Comparison of ENCODE assay signal across 1 cellular context in the genomic region with DNA sequence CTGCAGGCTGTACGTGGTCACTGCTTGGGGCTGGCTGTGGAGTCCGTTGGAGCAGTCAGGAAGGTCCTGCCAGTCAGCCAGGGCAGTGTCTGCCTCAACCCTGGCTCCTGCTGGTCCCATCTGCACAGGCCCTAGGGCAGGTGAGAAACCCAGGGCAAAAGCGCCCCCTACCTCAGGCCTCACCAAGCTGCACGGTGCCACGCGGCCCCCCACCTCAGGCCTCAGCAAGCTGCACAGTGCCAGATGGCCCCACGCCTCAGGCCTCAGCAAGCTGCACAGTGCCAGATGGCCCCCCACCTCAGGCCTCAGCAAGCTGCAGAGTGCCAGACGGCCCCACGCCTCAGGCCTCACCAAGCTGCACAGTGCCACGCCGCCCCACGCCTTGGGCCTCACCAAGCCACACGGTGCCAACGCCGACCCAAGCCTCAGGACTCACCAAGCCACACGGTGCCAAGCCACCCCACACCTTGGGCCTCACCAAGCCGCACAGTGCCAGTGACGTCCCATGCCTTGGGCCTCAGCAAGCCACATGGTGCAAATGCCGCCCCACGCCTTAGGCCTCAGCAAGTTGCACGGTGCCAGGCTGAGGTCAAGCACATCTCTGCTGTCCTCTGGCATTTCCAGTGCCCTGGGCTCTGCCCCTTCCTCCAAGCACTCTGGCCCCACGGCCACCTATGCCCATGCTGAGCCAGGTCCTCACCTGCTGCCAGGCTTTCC.
A peak's percentile ranks its signal among the peaks of the same experiment; 100 is the strongest.
TF ChIP-seq lines count a peak whose summit lies in the region.

No MANE protein-coding gene starts in this region.

TF ChIP-seq in K562, 482 proteins besides CTCF, POLR2A, EP300 and RAD21:
- TF ChIP-seq HNRNPL (IDR thresholded peaks at IDR 0.05; ENCODE audit: low read depth, low read length): 0 out of 2 replicates have a peak, but pooled peaks have one; percentile 59
- no peak for TF ChIP-seq CBFA2T3 (IDR thresholded peaks at IDR 0.05)
TF ChIP-seq in K562: peak in this region for 1.
